In the genomic region with DNA sequence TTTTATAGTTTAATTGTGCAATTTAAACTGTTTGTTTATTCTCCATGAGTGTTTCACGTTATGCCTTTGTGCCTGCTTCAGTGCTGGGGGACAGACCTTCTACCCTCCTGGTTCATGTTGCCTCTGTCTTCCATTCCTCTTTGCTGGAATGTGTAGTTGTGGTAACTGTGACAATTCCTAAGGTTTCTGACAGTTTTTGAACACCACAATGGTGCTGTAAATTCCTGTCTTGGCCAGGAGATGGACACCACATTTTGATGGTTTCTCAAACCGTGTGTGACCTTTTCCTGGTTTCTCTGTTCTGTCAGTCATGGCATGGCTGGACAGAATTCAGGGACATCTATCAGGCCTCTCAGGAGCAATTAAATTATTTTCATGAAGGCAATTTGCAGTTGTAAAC, we compare ENCODE assay signal across 1 cellular context.
TF ChIP-seq lines count a peak whose summit lies in the region.

No MANE protein-coding gene starts in this region.

TF ChIP-seq in H1, 55 proteins besides CTCF, POLR2A, EP300 and RAD21 (continued from another document):
- TF ChIP-seq, protein P1, sequence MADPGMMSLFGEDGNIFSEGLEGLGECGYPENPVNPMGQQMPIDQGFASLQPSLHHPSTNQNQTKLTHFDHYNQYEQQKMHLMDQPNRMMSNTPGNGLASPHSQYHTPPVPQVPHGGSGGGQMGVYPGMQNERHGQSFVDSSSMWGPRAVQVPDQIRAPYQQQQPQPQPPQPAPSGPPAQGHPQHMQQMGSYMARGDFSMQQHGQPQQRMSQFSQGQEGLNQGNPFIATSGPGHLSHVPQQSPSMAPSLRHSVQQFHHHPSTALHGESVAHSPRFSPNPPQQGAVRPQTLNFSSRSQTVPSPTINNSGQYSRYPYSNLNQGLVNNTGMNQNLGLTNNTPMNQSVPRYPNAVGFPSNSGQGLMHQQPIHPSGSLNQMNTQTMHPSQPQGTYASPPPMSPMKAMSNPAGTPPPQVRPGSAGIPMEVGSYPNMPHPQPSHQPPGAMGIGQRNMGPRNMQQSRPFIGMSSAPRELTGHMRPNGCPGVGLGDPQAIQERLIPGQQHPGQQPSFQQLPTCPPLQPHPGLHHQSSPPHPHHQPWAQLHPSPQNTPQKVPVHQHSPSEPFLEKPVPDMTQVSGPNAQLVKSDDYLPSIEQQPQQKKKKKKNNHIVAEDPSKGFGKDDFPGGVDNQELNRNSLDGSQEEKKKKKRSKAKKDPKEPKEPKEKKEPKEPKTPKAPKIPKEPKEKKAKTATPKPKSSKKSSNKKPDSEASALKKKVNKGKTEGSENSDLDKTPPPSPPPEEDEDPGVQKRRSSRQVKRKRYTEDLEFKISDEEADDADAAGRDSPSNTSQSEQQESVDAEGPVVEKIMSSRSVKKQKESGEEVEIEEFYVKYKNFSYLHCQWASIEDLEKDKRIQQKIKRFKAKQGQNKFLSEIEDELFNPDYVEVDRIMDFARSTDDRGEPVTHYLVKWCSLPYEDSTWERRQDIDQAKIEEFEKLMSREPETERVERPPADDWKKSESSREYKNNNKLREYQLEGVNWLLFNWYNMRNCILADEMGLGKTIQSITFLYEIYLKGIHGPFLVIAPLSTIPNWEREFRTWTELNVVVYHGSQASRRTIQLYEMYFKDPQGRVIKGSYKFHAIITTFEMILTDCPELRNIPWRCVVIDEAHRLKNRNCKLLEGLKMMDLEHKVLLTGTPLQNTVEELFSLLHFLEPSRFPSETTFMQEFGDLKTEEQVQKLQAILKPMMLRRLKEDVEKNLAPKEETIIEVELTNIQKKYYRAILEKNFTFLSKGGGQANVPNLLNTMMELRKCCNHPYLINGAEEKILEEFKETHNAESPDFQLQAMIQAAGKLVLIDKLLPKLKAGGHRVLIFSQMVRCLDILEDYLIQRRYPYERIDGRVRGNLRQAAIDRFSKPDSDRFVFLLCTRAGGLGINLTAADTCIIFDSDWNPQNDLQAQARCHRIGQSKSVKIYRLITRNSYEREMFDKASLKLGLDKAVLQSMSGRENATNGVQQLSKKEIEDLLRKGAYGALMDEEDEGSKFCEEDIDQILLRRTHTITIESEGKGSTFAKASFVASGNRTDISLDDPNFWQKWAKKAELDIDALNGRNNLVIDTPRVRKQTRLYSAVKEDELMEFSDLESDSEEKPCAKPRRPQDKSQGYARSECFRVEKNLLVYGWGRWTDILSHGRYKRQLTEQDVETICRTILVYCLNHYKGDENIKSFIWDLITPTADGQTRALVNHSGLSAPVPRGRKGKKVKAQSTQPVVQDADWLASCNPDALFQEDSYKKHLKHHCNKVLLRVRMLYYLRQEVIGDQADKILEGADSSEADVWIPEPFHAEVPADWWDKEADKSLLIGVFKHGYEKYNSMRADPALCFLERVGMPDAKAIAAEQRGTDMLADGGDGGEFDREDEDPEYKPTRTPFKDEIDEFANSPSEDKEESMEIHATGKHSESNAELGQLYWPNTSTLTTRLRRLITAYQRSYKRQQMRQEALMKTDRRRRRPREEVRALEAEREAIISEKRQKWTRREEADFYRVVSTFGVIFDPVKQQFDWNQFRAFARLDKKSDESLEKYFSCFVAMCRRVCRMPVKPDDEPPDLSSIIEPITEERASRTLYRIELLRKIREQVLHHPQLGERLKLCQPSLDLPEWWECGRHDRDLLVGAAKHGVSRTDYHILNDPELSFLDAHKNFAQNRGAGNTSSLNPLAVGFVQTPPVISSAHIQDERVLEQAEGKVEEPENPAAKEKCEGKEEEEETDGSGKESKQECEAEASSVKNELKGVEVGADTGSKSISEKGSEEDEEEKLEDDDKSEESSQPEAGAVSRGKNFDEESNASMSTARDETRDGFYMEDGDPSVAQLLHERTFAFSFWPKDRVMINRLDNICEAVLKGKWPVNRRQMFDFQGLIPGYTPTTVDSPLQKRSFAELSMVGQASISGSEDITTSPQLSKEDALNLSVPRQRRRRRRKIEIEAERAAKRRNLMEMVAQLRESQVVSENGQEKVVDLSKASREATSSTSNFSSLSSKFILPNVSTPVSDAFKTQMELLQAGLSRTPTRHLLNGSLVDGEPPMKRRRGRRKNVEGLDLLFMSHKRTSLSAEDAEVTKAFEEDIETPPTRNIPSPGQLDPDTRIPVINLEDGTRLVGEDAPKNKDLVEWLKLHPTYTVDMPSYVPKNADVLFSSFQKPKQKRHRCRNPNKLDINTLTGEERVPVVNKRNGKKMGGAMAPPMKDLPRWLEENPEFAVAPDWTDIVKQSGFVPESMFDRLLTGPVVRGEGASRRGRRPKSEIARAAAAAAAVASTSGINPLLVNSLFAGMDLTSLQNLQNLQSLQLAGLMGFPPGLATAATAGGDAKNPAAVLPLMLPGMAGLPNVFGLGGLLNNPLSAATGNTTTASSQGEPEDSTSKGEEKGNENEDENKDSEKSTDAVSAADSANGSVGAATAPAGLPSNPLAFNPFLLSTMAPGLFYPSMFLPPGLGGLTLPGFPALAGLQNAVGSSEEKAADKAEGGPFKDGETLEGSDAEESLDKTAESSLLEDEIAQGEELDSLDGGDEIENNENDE (IDR thresholded peaks at IDR 0.05; ENCODE audit: insufficient replicate concordance, low read length) = no peak
- no peak for TF ChIP-seq SAP30 (IDR thresholded peaks at IDR 0.05; ENCODE audit: insufficient read depth, insufficient replicate concordance, low read length)
- TF ChIP-seq TBP (IDR thresholded peaks at IDR 0.05; ENCODE audit: low read depth, low read length) = no peak
- no peak for TF ChIP-seq SIX5 (IDR thresholded peaks at IDR 0.05; ENCODE audit: low read depth, low read length)
- TF ChIP-seq NANOG (IDR thresholded peaks at IDR 0.05; ENCODE audit: insufficient read depth, low read depth, low read length, poor library complexity, severe bottlenecking) = no peak
- no peak for TF ChIP-seq EGR1 (IDR thresholded peaks at IDR 0.05; ENCODE audit: borderline replicate concordance, low read depth, low read length)
- TF ChIP-seq PHF8 (conservative IDR thresholded peaks at IDR 0.05; ENCODE audit: low read depth, low read length) = no peak
- no peak for TF ChIP-seq TAF1 (IDR thresholded peaks at IDR 0.05; ENCODE audit: low read depth, low read length)
- TF ChIP-seq FOSL1 (IDR thresholded peaks at IDR 0.05; ENCODE audit: insufficient read depth, low read depth, low read length) = no peak
- TF ChIP-seq BRCA1 (IDR thresholded peaks at IDR 0.05; ENCODE audit: low read depth, low read length) = no peak
TF ChIP-seq in H1: peak in this region for 0.
